Comparison of ENCODE assay signal across 1 cellular context in the genomic region with DNA sequence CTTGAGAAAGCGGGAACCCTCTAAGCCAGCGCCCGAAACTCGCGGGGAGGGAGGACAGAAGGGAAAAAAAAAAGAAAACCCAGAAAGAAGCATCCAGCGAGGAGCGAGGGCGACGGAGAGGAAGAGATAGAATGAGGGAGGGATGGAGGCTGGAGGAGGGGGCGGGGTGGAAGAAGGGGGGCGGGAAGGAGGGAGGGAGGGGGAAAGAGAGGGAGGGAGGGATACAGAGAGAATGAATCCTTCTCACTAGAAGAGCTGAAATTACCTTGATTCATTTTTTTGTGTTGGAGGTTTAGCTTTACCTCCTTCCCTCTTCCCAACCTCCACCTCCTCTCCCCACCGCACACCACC.
TF ChIP-seq lines count a peak whose summit lies in the region.

No MANE protein-coding gene starts in this region.

TF ChIP-seq in HCT116, 20 proteins besides CTCF, POLR2A, EP300 and RAD21 (continued from another document):
- TF ChIP-seq, protein P1, sequence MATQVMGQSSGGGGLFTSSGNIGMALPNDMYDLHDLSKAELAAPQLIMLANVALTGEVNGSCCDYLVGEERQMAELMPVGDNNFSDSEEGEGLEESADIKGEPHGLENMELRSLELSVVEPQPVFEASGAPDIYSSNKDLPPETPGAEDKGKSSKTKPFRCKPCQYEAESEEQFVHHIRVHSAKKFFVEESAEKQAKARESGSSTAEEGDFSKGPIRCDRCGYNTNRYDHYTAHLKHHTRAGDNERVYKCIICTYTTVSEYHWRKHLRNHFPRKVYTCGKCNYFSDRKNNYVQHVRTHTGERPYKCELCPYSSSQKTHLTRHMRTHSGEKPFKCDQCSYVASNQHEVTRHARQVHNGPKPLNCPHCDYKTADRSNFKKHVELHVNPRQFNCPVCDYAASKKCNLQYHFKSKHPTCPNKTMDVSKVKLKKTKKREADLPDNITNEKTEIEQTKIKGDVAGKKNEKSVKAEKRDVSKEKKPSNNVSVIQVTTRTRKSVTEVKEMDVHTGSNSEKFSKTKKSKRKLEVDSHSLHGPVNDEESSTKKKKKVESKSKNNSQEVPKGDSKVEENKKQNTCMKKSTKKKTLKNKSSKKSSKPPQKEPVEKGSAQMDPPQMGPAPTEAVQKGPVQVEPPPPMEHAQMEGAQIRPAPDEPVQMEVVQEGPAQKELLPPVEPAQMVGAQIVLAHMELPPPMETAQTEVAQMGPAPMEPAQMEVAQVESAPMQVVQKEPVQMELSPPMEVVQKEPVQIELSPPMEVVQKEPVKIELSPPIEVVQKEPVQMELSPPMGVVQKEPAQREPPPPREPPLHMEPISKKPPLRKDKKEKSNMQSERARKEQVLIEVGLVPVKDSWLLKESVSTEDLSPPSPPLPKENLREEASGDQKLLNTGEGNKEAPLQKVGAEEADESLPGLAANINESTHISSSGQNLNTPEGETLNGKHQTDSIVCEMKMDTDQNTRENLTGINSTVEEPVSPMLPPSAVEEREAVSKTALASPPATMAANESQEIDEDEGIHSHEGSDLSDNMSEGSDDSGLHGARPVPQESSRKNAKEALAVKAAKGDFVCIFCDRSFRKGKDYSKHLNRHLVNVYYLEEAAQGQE (IDR thresholded peaks at IDR 0.05; ENCODE audit: low read depth), result no peak
- TF ChIP-seq YY1 (IDR thresholded peaks at IDR 0.05; ENCODE audit: extremely low read depth, insufficient replicate concordance, low read depth, low read length), result no peak
- no peak for TF ChIP-seq ZNF274 (IDR thresholded peaks at IDR 0.05; ENCODE audit: low read depth, low read length)
- no peak for TF ChIP-seq EGR1 (IDR thresholded peaks at IDR 0.05; ENCODE audit: low read depth)
- no peak for TF ChIP-seq CEBPB (IDR thresholded peaks at IDR 0.05; ENCODE audit: low read depth)
- TF ChIP-seq, protein P2, sequence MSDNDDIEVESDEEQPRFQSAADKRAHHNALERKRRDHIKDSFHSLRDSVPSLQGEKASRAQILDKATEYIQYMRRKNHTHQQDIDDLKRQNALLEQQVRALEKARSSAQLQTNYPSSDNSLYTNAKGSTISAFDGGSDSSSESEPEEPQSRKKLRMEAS (IDR thresholded peaks at IDR 0.05), result no peak
- TF ChIP-seq EZH2phosphoT487 (IDR thresholded peaks at IDR 0.05; ENCODE audit: borderline replicate concordance), result no peak
- no peak for TF ChIP-seq SP1 (IDR thresholded peaks at IDR 0.05; ENCODE audit: low read depth)
- TF ChIP-seq, protein P3, sequence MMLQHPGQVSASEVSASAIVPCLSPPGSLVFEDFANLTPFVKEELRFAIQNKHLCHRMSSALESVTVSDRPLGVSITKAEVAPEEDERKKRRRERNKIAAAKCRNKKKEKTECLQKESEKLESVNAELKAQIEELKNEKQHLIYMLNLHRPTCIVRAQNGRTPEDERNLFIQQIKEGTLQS (IDR thresholded peaks at IDR 0.05), result no peak
- TF ChIP-seq FOSL1 (IDR thresholded peaks at IDR 0.05; ENCODE audit: low read depth), result no peak
- TF ChIP-seq ZFX (IDR thresholded peaks at IDR 0.05), result no peak
- TF ChIP-seq JUND (IDR thresholded peaks at IDR 0.05), result no peak
- TF ChIP-seq ELF1 (IDR thresholded peaks at IDR 0.05; ENCODE audit: borderline replicate concordance, low read depth), result no peak
- TF ChIP-seq, protein P4, sequence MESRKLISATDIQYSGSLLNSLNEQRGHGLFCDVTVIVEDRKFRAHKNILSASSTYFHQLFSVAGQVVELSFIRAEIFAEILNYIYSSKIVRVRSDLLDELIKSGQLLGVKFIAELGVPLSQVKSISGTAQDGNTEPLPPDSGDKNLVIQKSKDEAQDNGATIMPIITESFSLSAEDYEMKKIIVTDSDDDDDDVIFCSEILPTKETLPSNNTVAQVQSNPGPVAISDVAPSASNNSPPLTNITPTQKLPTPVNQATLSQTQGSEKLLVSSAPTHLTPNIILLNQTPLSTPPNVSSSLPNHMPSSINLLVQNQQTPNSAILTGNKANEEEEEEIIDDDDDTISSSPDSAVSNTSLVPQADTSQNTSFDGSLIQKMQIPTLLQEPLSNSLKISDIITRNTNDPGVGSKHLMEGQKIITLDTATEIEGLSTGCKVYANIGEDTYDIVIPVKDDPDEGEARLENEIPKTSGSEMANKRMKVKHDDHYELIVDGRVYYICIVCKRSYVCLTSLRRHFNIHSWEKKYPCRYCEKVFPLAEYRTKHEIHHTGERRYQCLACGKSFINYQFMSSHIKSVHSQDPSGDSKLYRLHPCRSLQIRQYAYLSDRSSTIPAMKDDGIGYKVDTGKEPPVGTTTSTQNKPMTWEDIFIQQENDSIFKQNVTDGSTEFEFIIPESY (IDR thresholded peaks at IDR 0.05; ENCODE audit: extremely low read depth, insufficient replicate concordance, low read length), result no peak
- no peak for TF ChIP-seq TCF7L2 (IDR thresholded peaks at IDR 0.05; ENCODE audit: borderline replicate concordance, extremely low read depth, insufficient read depth, insufficient read length)
TF ChIP-seq in HCT116: peak in this region for 0.
